In genomic region chr3:10432931-10433330, GRCh38 we compare ENCODE assay signal across 21 cellular contexts.
"Had no signal": no experiment of that assay in that cellular context is flagged by ENCODE, and none has a peak within 500 bp of the region (broad histone marks: within the 10 kb centered on the region; RNA-seq: fewer than 3 reads in every experiment).

No MANE protein-coding gene starts in this region.

- H3K9me3 ChIP-seq: lower lobe of right lung, suprapubic skin, transverse colon, uterus had no signal

- H3K4me1 ChIP-seq: foreskin keratinocyte, lower lobe of right lung, transverse colon, uterus had no signal

- ATAC-seq: activated CD4-positive, alpha-beta T cell treated with anti-CD3 and anti-CD28 coated beads for 36 hours; activated T-cell treated with anti-CD3 and anti-CD28 coated beads, Interleukin-2, amount 50 U/mL, for 4 hours; foreskin keratinocyte; lower lobe of right lung; naive thymus-derived CD4-positive, alpha-beta T cell; right cardiac atrium; stimulated activated naive CD8-positive, alpha-beta T cell treated with anti-CD3 and anti-CD28 coated beads, Interleukin-15, amount 100 ng/mL, for 72 hours had no signal

- H3K9me3 Mint-ChIP-seq: activated B cell treated with CpG ODN at 0.5 μM for 24 hours; activated naive CD8-positive, alpha-beta T cell treated with anti-CD3 and anti-CD28 coated beads, Interleukin-2, amount 10 ng/mL, durations not matched to agents 7 days and 5 days; activated T-cell treated with anti-CD3 and anti-CD28 coated beads, Interleukin-2, amount 50 U/mL, for 4 hours; dendritic cell treated with granulocyte-macrophage colony-stimulating factor and Interleukin-4, amounts not matched to agents 40 ng/mL and 50 ng/mL, for 4 days; naive thymus-derived CD4-positive, alpha-beta T cell; stimulated activated naive CD8-positive, alpha-beta T cell treated with anti-CD3 and anti-CD28 coated beads, Interleukin-15, amount 100 ng/mL, for 72 hours had no signal

- DNase-seq: activated B cell treated with CpG ODN at 0.5 μM for 24 hours; activated CD4-positive, alpha-beta T cell treated with anti-CD3 and anti-CD28 coated beads for 36 hours; activated CD4-positive, alpha-beta T cell treated with anti-CD3 and anti-CD28 coated beads, Interleukin-2, amount 50 U/mL, for 48 hours; activated CD8-positive, alpha-beta memory T cell treated with anti-CD3 and anti-CD28 coated beads, Interleukin-2, amount 50 U/mL, for 48 hours; activated naive CD4-positive, alpha-beta T cell treated with Interleukin-2 at 50 U/mL for 16 hours; activated naive CD8-positive, alpha-beta T cell treated with anti-CD3 and anti-CD28 coated beads, Interleukin-2, amount 10 ng/mL, durations not matched to agents 7 days and 5 days; activated T-cell treated with anti-CD3 and anti-CD28 coated beads, Interleukin-2, amount 50 U/mL, for 4 hours; amniotic stem cell; effector CD4-positive, alpha-beta T cell; foreskin keratinocyte; kidney; lower lobe of right lung; naive thymus-derived CD4-positive, alpha-beta T cell; right cardiac atrium; stimulated activated CD4-positive, alpha-beta T cell treated with anti-CD3 and anti-CD28 coated beads, Interleukin-1b, Interleukin-23, amount 100 ng/mL, for 48 hours; stimulated activated naive CD8-positive, alpha-beta T cell treated with anti-CD3 and anti-CD28 coated beads, Interleukin-15, amount 100 ng/mL, for 72 hours; T1000; transverse colon; uterus had no signal

- H3K36me3 Mint-ChIP-seq: naive thymus-derived CD4-positive, alpha-beta T cell had no signal

- H3K27ac ChIP-seq: foreskin keratinocyte, lower lobe of right lung, suprapubic skin, transverse colon, uterus had no signal

- H3K4me3 ChIP-seq: lower lobe of right lung, suprapubic skin, transverse colon, uterus had no signal

- H3K36me3 ChIP-seq: lower lobe of right lung, suprapubic skin, transverse colon, uterus had no signal

- H3K27me3 ChIP-seq: suprapubic skin, transverse colon, uterus had no signal

- H3K27ac Mint-ChIP-seq: activated B cell treated with CpG ODN at 0.5 μM for 24 hours; activated naive CD8-positive, alpha-beta T cell treated with anti-CD3 and anti-CD28 coated beads, Interleukin-2, amount 10 ng/mL, durations not matched to agents 7 days and 5 days; dendritic cell treated with granulocyte-macrophage colony-stimulating factor and Interleukin-4, amounts not matched to agents 40 ng/mL and 50 ng/mL, for 4 days; stimulated activated naive CD8-positive, alpha-beta T cell treated with anti-CD3 and anti-CD28 coated beads, Interleukin-15, amount 100 ng/mL, for 72 hours had no signal

- H3K27me3 Mint-ChIP-seq: activated B cell treated with CpG ODN at 0.5 μM for 24 hours; activated CD4-positive, alpha-beta T cell treated with anti-CD3 and anti-CD28 coated beads for 36 hours; stimulated activated naive CD8-positive, alpha-beta T cell treated with anti-CD3 and anti-CD28 coated beads, Interleukin-15, amount 100 ng/mL, for 72 hours had no signal

- H3K4me3 Mint-ChIP-seq: activated B cell treated with CpG ODN at 0.5 μM for 24 hours; activated CD4-positive, alpha-beta T cell treated with anti-CD3 and anti-CD28 coated beads for 36 hours; activated naive CD8-positive, alpha-beta T cell treated with anti-CD3 and anti-CD28 coated beads, Interleukin-2, amount 10 ng/mL, durations not matched to agents 7 days and 5 days; activated T-cell treated with anti-CD3 and anti-CD28 coated beads, Interleukin-2, amount 50 U/mL, for 4 hours; dendritic cell treated with granulocyte-macrophage colony-stimulating factor and Interleukin-4, amounts not matched to agents 40 ng/mL and 50 ng/mL, for 4 days; naive thymus-derived CD4-positive, alpha-beta T cell; stimulated activated naive CD8-positive, alpha-beta T cell treated with anti-CD3 and anti-CD28 coated beads, Interleukin-15, amount 100 ng/mL, for 72 hours had no signal
